In the genomic region with DNA sequence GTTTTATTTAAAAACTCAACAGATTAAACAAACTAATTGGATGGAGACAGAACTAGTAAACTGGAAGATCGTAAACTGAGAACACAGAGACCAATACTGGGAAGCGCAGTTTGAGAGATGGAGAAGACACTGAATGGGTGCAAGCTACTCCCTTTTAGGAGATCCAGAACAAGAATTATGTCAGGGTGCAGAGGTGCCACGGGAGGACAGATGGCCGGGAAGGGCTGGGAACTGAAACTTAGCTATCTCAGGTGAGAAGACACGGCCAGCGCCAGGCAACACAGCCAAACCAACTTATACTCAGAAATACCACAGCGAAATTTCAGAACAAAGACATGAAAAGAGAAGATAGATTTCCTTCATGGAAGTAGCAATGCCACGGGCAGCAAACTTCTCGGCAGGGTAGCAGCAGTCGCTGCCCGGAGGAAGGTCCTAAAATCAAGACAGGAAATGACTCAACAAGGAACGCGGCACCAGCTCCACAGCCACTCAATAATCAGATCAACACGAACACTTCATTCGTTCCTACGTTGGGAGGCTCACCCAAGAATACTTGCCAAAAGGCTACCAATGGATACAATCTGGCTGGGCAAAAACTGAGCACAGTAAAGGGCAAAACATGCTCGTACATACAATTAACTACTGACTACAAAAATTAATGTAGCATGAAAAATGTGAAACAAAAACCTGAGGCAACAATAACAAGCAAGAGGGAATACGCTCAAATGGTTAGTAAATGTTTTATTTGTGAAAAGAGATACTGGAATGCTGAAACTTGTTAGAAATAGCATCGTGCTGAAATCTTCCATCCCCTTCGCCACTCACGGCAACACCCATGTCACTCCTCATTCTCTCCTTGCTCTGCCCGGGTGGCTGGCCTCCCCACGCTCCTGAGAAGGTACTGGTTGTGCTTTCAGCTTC, we compare ENCODE assay signal across 7 cellular contexts. TPM values are rescaled to one million over a fixed set of nuclear protein-coding genes. Genes with fewer than 3 reads are reported as not detected.
DNase-seq lines count a peak whose midpoint lies in the region; ATAC-seq, FAIRE-seq and TF ChIP-seq lines count a peak whose summit lies in the region.

No MANE protein-coding gene starts in this region.

- peak overlapping the region; percentile 96 for H3K4me3 Mint-ChIP-seq in astrocyte (ENCODE audit: unreplicated experiment)

- H3K4me1 Mint-ChIP-seq in astrocyte (ENCODE audit: low read depth, unreplicated experiment): peaks cover 18% of the 10 kb centered on the region

- in situ Hi-C loops in GM13977 (cut with MboI; ENCODE audit: low pct_unique_long_range_greater_than_20kb, low sequenced_read_pairs, unreplicated experiment): no loop called here

- FAIRE-seq in astrocyte (lab: Jason Lieb, UNC): no peak

- peak overlapping the region; percentile 10 for H3K27ac Mint-ChIP-seq in astrocyte (ENCODE audit: unreplicated experiment)

- H3K9me3 ChIP-seq in astrocyte (ENCODE audit: insufficient read depth, low read depth, low read length): no peaks in the 10 kb centered on the region
- no peaks in the 10 kb centered on the region for H3K9me3 ChIP-seq in upper lobe of right lung

- peaks cover 28% of the 10 kb centered on the region for H4K20me1 ChIP-seq in astrocyte (ENCODE audit: insufficient read depth, low read length)

- peaks cover 28% of the 10 kb centered on the region for H3K36me3 Mint-ChIP-seq in astrocyte (ENCODE audit: low read depth, unreplicated experiment)

- H3K9me3 Mint-ChIP-seq in astrocyte (ENCODE audit: unreplicated experiment): peaks cover 6% of the 10 kb centered on the region

- H3K36me3 ChIP-seq in astrocyte (ENCODE audit: insufficient read depth, low read length) (peaks cover 2% of the 10 kb centered on the region), upper lobe of right lung (no peaks in the 10 kb centered on the region)

- H3K27ac ChIP-seq in astrocyte (ENCODE audit: low read depth, low read length) (peak overlapping the region; percentile 28), upper lobe of right lung (peak overlapping the region; percentile 45)

- no peak for TF ChIP-seq CTCF in GM13977 (IDR thresholded peaks at IDR 0.05; ENCODE audit: extremely low read depth, insufficient read depth, missing control alignments)
- no peak for TF ChIP-seq CTCF in astrocyte (IDR thresholded peaks at IDR 0.05; ENCODE audit: insufficient read depth, low read depth, low read length)
- no peak for TF ChIP-seq CTCF in upper lobe of right lung (IDR thresholded peaks at IDR 0.05)

- H3K27me3 ChIP-seq in astrocyte (ENCODE audit: insufficient read depth, low read length) (no peaks in the 10 kb centered on the region), upper lobe of right lung (no peaks in the 10 kb centered on the region)

- peaks cover 59% of the 10 kb centered on the region for H3K79me2 ChIP-seq in astrocyte (ENCODE audit: insufficient read depth, low read length)

- DNase-seq in GM13977 (ENCODE audit: low spot score) (peak; percentile 43), NCI-H69 (lab: John Stamatoyannopoulos, UW) (peak; percentile 47), astrocyte (ENCODE audit: low read depth) (peak; percentile 77), lung microvascular endothelial cell (ENCODE audit: low read depth in 2 of 2) (peak; percentile 25 to 79), upper lobe of right lung (no peak), amygdala (lab: John Stamatoyannopoulos, UW) (no peak), COR-L47 (lab: John Stamatoyannopoulos, UW) (no peak)

- H3K4me1 ChIP-seq in astrocyte (ENCODE audit: insufficient read depth, low read length) (peaks cover 20% of the 10 kb centered on the region), upper lobe of right lung (peaks cover 19% of the 10 kb centered on the region)

- intact Hi-C loops in upper lobe of right lung (cut with DNase I): no loop called here

- peak overlapping the region; percentile 96 for H3K4me3 ChIP-seq in astrocyte (ENCODE audit: insufficient read depth, low read depth, low read length)
- peak overlapping the region; percentile 57 for H3K4me3 ChIP-seq in upper lobe of right lung

- peak overlapping the region; percentile 8 for H2AFZ ChIP-seq in astrocyte (ENCODE audit: low read depth, low read length)

- no peaks in the 10 kb centered on the region for H3K27me3 Mint-ChIP-seq in astrocyte (ENCODE audit: low read depth, unreplicated experiment)

- ATAC-seq in upper lobe of right lung: no peak

- H3K4me2 ChIP-seq in astrocyte (ENCODE audit: low read length): peak overlapping the region; percentile 99

- H3K9ac ChIP-seq in astrocyte (ENCODE audit: low read length): peak overlapping the region; percentile 91

RNA-seq across cellular contexts. Expression of a gene that starts 2.2 kb away (rescaled TPM):
- total RNA-seq in astrocyte: 7.8 and 8.0 TPM in 2 replicates
- 5.0 and 6.2 TPM in 2 replicates for total RNA-seq in lung microvascular endothelial cell
- total RNA-seq in upper lobe of right lung: 6.3 TPM

RNA-seq across cellular contexts. Expression of a gene that starts 22.1 kb away (rescaled TPM):
- 12.3 and 13.6 TPM in 2 replicates for total RNA-seq in astrocyte
- 5.0 and 10.9 TPM in 2 replicates for total RNA-seq in lung microvascular endothelial cell
- total RNA-seq in upper lobe of right lung: 13.2 TPM

Comparison
In these comparisons a context has a peak if more than half of its experiments do, and no peak if none do; other contexts are left out.
1. DNase-seq: peak in GM13977 (single experiment), NCI-H69 (single experiment), astrocyte (single experiment) and lung microvascular endothelial cell (2 of 2); none in upper lobe of right lung (single experiment), amygdala (0 of 56) and COR-L47 (single experiment).